ENCODE assay signal across 22 cellular contexts in the genomic region with DNA sequence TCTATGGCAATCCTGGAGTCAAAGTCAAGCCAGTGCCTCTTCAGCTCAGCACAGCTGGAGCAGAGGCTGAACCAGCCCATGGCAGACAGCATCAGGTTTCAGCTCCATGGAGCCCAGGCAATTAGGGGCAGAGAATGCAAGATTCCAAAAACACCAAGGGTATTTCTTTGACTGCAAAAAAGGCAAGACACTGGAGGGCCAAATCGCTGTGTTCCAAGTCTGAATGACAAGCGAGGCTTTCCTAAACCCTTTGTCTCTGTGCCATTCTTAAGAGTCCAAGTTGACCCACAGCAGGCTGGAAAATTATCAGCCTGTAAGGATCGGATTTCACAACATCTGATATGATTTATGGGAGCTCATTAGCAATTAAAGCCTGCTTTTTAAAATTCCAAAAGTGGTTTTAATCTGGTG. TPM values are rescaled to one million over a fixed set of nuclear protein-coding genes. Genes with fewer than 3 reads are reported as not detected.
DNase-seq lines count a peak whose midpoint lies in the region; ATAC-seq and TF ChIP-seq lines count a peak whose summit lies in the region.
"Had no signal": no experiment of that assay in that cellular context is flagged by ENCODE, and none has a peak within 500 bp of the region (broad histone marks: within the 10 kb centered on the region; RNA-seq: fewer than 3 reads in every experiment).

No MANE protein-coding gene starts in this region.

- no peaks in the 10 kb centered on the region for H4K20me1 ChIP-seq in OCI-LY7 (ENCODE audit: insufficient read depth, low read length)

- H3K9me3 ChIP-seq in HUES64 (ENCODE audit: insufficient read depth, low read depth, low read length) (no peaks in the 10 kb centered on the region), mesodermal cell (ENCODE audit: control insufficient read depth, low read length) (no peaks in the 10 kb centered on the region), OCI-LY7 (ENCODE audit: low read length) (no peaks in the 10 kb centered on the region), prostate gland (no peaks in the 10 kb centered on the region)
- H3K9me3 ChIP-seq: spleen, tibial artery had no signal

- H2AFZ ChIP-seq in OCI-LY7 (ENCODE audit: low read length) = no peak overlapping the region

- H3K27me3 ChIP-seq in HUES64 (ENCODE audit: insufficient read depth, low read length) (no peaks in the 10 kb centered on the region), prostate gland (replicated peaks; ENCODE audit: insufficient read depth) (no peaks in the 10 kb centered on the region)

- in situ Hi-C loops in ACHN (cut with HindIII; ENCODE audit: low pct_ligation_motif_present, low pct_unique_long_range_greater_than_20kb, low sequenced_read_pairs) = no loop called here

- H3K27ac Mint-ChIP-seq in WTC11 = peak overlapping the region; percentile 92
- H3K27ac Mint-ChIP-seq: activated T-helper 2 cell treated with anti-CD3 and anti-CD28 coated beads, Interferon-gamma antibody, Interleukin-2, Interleukin-4, amounts not matched to agents 10 μg/mL and 5 μg/mL and 100 μg/mL, durations not matched to agents 14 hours and 24 hours and 36 hours; progenitor cell of endocrine pancreas; T-helper 1 cell treated with Interleukin-12 subunit alpha and Interleukin-12 subunit beta and Interleukin-4 antibody, amounts not matched to agents 30 μg/mL and 1 μg/mL, for 36 hours had no signal

- POLR2A ChIA-PET in WTC11 (lab: Charles Lee) (interaction anchor here (1.1 kb wide), 1 partner anchor 18 kb away, joined by 3 read pairs; no protein-coding TSS in a partner anchor), OCI-LY7 (lab: Charles Lee) (no interaction called here)

- peak overlapping the region; percentile 45; the same call in 1 of the 2 replicates for H3K27ac ChIP-seq in HUES64 (ENCODE audit: low read depth, low read length)
- H3K27ac ChIP-seq in mesodermal cell (ENCODE audit: low read depth, low read length, severe bottlenecking) = peak overlapping the region; percentile 23
- no peak overlapping the region for H3K27ac ChIP-seq in OCI-LY7 (ENCODE audit: low read depth, low read length, poor library complexity, severe bottlenecking)
- H3K27ac ChIP-seq in prostate gland = no peak overlapping the region
- H3K27ac ChIP-seq: 22Rv1, foreskin keratinocyte, spleen, tibial artery had no signal

- TF ChIP-seq POLR2A in prostate gland (IDR thresholded peaks at IDR 0.05) = no peak

- no peaks in the 10 kb centered on the region for H3K9me2 ChIP-seq in OCI-LY7 (ENCODE audit: insufficient read depth, low read length)

- CTCF ChIA-PET in WTC11 (lab: Charles Lee) = interaction anchor here (1.1 to 3.3 kb wide), 6 partner anchors 9 to 141 kb away, joined by 3 to 26 read pairs (median 4); no protein-coding TSS in a partner anchor
- CTCF ChIA-PET in OCI-LY7 (lab: Charles Lee; ENCODE audit: unreplicated experiment) = no interaction called here

- H3K27me3 Mint-ChIP-seq in WTC11 (ENCODE audit: low read depth) = no peaks in the 10 kb centered on the region; the same call in 1 of the 2 replicates
- H3K27me3 Mint-ChIP-seq: progenitor cell of endocrine pancreas had no signal

- no peak overlapping the region for H3K4me2 ChIP-seq in OCI-LY7 (ENCODE audit: low read length)

- DNase-seq in DMS 273 (lab: John Stamatoyannopoulos, UW; ENCODE audit: unreplicated experiment) = peak; percentile 68
- no peak for DNase-seq in DMS 273 treated with DMSO at 0.1 percent for 48 hours (lab: John Stamatoyannopoulos, UW)
- peak; percentile 31 for DNase-seq in WTC11 (ENCODE audit: low spot score)
- no peak for DNase-seq in OCI-LY7 (ENCODE audit: low spot score)
- DNase-seq in prostate gland (ENCODE audit: low spot score) = no peak
- no peak for DNase-seq in ACHN
- DNase-seq: activated CD8-positive, alpha-beta memory T cell treated with anti-CD3 and anti-CD28 coated beads for 24 hours; C1 segment of cervical spinal cord; central memory CD4-positive, alpha-beta T cell; foreskin keratinocyte; Karpas-422; NCI-H1930; SHP77 treated with DMSO at 0.1 percent for 48 hours; spleen; tibial artery had no signal

- intact Hi-C loops in OCI-LY7 (cut with micrococcal nuclease; ENCODE audit: unreplicated experiment) (loop anchor here (10.0 kb wide), 1 partner anchor 99 kb away; no protein-coding TSS in a partner anchor), prostate gland (cut with DNase I) (no loop called here)

- H3K4me3 ChIP-seq in HUES64 (ENCODE audit: low read length) (no peak overlapping the region), mesodermal cell (ENCODE audit: extremely low read depth, insufficient read depth, low read length, poor library complexity, severe bottlenecking) (no peak overlapping the region), OCI-LY7 (ENCODE audit: low read depth, low read length, poor library complexity, severe bottlenecking) (no peak overlapping the region), prostate gland (no peak overlapping the region)
- H3K4me3 ChIP-seq: spleen, tibial artery had no signal

- H3K4me1 ChIP-seq in HUES64 (ENCODE audit: insufficient read depth, low read length) (peaks cover 25% of the 10 kb centered on the region), mesodermal cell (ENCODE audit: control insufficient read depth, insufficient read depth, low read length, poor library complexity, severe bottlenecking) (peaks cover 14% of the 10 kb centered on the region), OCI-LY7 (ENCODE audit: insufficient read depth, low read length, poor library complexity, severe bottlenecking) (no peaks in the 10 kb centered on the region), prostate gland (replicated peaks) (peaks cover 11% of the 10 kb centered on the region)
- H3K4me1 ChIP-seq: foreskin keratinocyte, tibial artery had no signal

- peak; percentile 84 for ATAC-seq in WTC11
- ATAC-seq: foreskin keratinocyte had no signal

- H3K4me3 Mint-ChIP-seq in WTC11 = no peak overlapping the region; the same call in 1 of the 2 replicates
- H3K4me3 Mint-ChIP-seq: T-helper 1 cell treated with Interleukin-12 subunit alpha and Interleukin-12 subunit beta and Interleukin-4 antibody, amounts not matched to agents 30 μg/mL and 1 μg/mL, for 36 hours had no signal

- no peak overlapping the region for H3K9ac ChIP-seq in HUES64 (ENCODE audit: low read depth, low read length)

- WGBS in HUES64 = 52% methylated on average over 3 of the region's 3 CpGs
- 39 to 63% methylated on average over 2 to 3 of the region's 3 CpGs for WGBS in mesodermal cell (ENCODE audit: insufficient coverage in 2 of 2), 2 experiments
- 5% methylated on average over 3 of the region's 3 CpGs for WGBS in prostate gland

- H3K4me1 Mint-ChIP-seq in WTC11 = peaks cover 36% of the 10 kb centered on the region

- no peaks in the 10 kb centered on the region for H3K9me3 Mint-ChIP-seq in WTC11
- H3K9me3 Mint-ChIP-seq: activated T-helper 2 cell treated with anti-CD3 and anti-CD28 coated beads, Interferon-gamma antibody, Interleukin-2, Interleukin-4, amounts not matched to agents 10 μg/mL and 5 μg/mL and 100 μg/mL, durations not matched to agents 14 hours and 24 hours and 36 hours; T-helper 1 cell treated with Interleukin-12 subunit alpha and Interleukin-12 subunit beta and Interleukin-4 antibody, amounts not matched to agents 30 μg/mL and 1 μg/mL, for 36 hours had no signal

- no peaks in the 10 kb centered on the region for H3K36me3 Mint-ChIP-seq in WTC11

- no peaks in the 10 kb centered on the region for H3K36me3 ChIP-seq in HUES64 (ENCODE audit: insufficient read depth, low read length)
- H3K36me3 ChIP-seq in mesodermal cell (ENCODE audit: control insufficient read depth, insufficient read depth, low read length) = no peaks in the 10 kb centered on the region
- H3K36me3 ChIP-seq in OCI-LY7 (ENCODE audit: insufficient read depth, low read length) = no peaks in the 10 kb centered on the region
- no peaks in the 10 kb centered on the region for H3K36me3 ChIP-seq in prostate gland
- H3K36me3 ChIP-seq: spleen, tibial artery had no signal

- TF ChIP-seq CTCF in WTC11 (IDR thresholded peaks at IDR 0.05) (no peak), OCI-LY7 (conservative IDR thresholded peaks at IDR 0.05; ENCODE audit: low read length) (no peak), prostate gland (IDR thresholded peaks at IDR 0.05) (no peak)

- BruUV-seq in OCI-LY7 (replicated peaks; lab: Mats Ljungman, UMichigan) = no TSS peak

- H3K79me2 ChIP-seq in OCI-LY7 (ENCODE audit: insufficient read depth, low read depth, low read length) = no peaks in the 10 kb centered on the region

TF ChIP-seq in WTC11, 78 proteins besides CTCF, POLR2A, EP300 and RAD21 (continues in another document):
- TF ChIP-seq, protein P1, sequence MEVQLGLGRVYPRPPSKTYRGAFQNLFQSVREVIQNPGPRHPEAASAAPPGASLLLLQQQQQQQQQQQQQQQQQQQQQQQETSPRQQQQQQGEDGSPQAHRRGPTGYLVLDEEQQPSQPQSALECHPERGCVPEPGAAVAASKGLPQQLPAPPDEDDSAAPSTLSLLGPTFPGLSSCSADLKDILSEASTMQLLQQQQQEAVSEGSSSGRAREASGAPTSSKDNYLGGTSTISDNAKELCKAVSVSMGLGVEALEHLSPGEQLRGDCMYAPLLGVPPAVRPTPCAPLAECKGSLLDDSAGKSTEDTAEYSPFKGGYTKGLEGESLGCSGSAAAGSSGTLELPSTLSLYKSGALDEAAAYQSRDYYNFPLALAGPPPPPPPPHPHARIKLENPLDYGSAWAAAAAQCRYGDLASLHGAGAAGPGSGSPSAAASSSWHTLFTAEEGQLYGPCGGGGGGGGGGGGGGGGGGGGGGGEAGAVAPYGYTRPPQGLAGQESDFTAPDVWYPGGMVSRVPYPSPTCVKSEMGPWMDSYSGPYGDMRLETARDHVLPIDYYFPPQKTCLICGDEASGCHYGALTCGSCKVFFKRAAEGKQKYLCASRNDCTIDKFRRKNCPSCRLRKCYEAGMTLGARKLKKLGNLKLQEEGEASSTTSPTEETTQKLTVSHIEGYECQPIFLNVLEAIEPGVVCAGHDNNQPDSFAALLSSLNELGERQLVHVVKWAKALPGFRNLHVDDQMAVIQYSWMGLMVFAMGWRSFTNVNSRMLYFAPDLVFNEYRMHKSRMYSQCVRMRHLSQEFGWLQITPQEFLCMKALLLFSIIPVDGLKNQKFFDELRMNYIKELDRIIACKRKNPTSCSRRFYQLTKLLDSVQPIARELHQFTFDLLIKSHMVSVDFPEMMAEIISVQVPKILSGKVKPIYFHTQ (CRISPR knock-in tag; IDR thresholded peaks at IDR 0.05) = no peak

RNA-seq across cellular contexts. Expression of a gene that starts 49.7 kb away (rescaled TPM):
- polyA plus RNA-seq in HUES64 (2013, experiment 1 of 2) = not detected
- polyA plus RNA-seq in HUES64 (2013, experiment 2 of 2) = not detected
- total RNA-seq in WTC11 (2021) (0.07 to 0.11 TPM in 2 of 3 replicates, not detected in the other), OCI-LY7 (2022) (not detected in 2 replicates), prostate gland (1 to 10 TPM in 1 of 2 donors, under 1 TPM in 1; 0.23 to 1.8 TPM)
- 0.74 TPM for polyA plus RNA-seq in mesodermal cell (2013, experiment 1 of 2)
- polyA plus RNA-seq in mesodermal cell (2013, experiment 2 of 2) = 0.86 TPM
- not detected in 2 replicates for total RNA-seq in OCI-LY7 (2014; rRNA removed; shearing (Covaris generic))
- total RNA-seq: activated T-helper 2 cell treated with anti-CD3 and anti-CD28 coated beads, Interferon-gamma antibody, Interleukin-2, Interleukin-4, amounts not matched to agents 10 μg/mL and 5 μg/mL and 100 μg/mL, durations not matched to agents 14 hours and 24 hours and 36 hours; foreskin keratinocyte; myocyte had no signal
- polyA plus RNA-seq: foreskin keratinocyte had no signal

Comparison
In these comparisons a context has a peak if more than half of its experiments do, and no peak if none do; other contexts are left out.
1. DNase-seq: peak in DMS 273 (single experiment) and WTC11 (single experiment); none in DMS 273 treated with DMSO at 0.1 percent for 48 hours (single experiment), OCI-LY7 (single experiment), prostate gland (single experiment) and ACHN (single experiment).
2. H3K27ac ChIP-seq: peak in HUES64 (single experiment) and mesodermal cell (single experiment); none in OCI-LY7 (single experiment) and prostate gland (0 of 2).